Comparison of ENCODE assay signal across 8 cellular contexts in genomic region chr3:19947549-19948071, GRCh38. TPM values are rescaled to one million over a fixed set of nuclear protein-coding genes. Genes with fewer than 3 reads are reported as not detected.
A peak's percentile ranks its signal among the peaks of the same experiment; 100 is the strongest.
DNase-seq lines count a peak whose midpoint lies in the region; ATAC-seq and TF ChIP-seq lines count a peak whose summit lies in the region.

No MANE protein-coding gene starts in this region.

- H3K9me3 ChIP-seq in AG04450 (ENCODE audit: control insufficient read depth, insufficient read depth, low read length): peaks cover 3% of the 10 kb centered on the region; the same call in 1 of the 2 replicates
- H3K9me3 ChIP-seq in gastroesophageal sphincter: no peaks in the 10 kb centered on the region

- peak overlapping the region; percentile 100 for H3K4me3 Mint-ChIP-seq in activated naive CD4-positive, alpha-beta T cell treated with anti-CD3 and anti-CD28 coated beads for 36 hours
- H3K4me3 Mint-ChIP-seq in type B pancreatic cell: peak overlapping the region; percentile 99

- H3K4me1 ChIP-seq in gastroesophageal sphincter: peaks cover 6 to 49% (median 8%) of the 10 kb centered on the region in 3 donors

- peak overlapping the region; percentile 100 for H3K27ac Mint-ChIP-seq in activated naive CD4-positive, alpha-beta T cell treated with anti-CD3 and anti-CD28 coated beads for 36 hours
- peak overlapping the region; percentile 100 for H3K27ac Mint-ChIP-seq in type B pancreatic cell

- H3K4me3 ChIP-seq in AG04450 (ENCODE audit: low read depth, low read length) (peak overlapping the region; percentile 97), gastroesophageal sphincter (peak overlapping the region; percentile 82 to 89)

- WGBS in gastroesophageal sphincter (ENCODE audit: low coverage in 1 of 2), 2 donors: 0% methylated on average over 2 of the region's 27 CpGs; no CpG with 5 or more reads in 1 of the 2 donors

- H3K27me3 Mint-ChIP-seq in activated naive CD4-positive, alpha-beta T cell treated with anti-CD3 and anti-CD28 coated beads for 36 hours (ENCODE audit: low read depth): no peaks in the 10 kb centered on the region
- H3K27me3 Mint-ChIP-seq in type B pancreatic cell: no peaks in the 10 kb centered on the region

- H3K36me3 Mint-ChIP-seq in activated naive CD4-positive, alpha-beta T cell treated with anti-CD3 and anti-CD28 coated beads for 36 hours (ENCODE audit: low read depth): peaks cover 22% of the 10 kb centered on the region
- peaks cover 20% of the 10 kb centered on the region for H3K36me3 Mint-ChIP-seq in type B pancreatic cell

- H3K27me3 ChIP-seq in AG04450 (ENCODE audit: control insufficient read depth, insufficient read depth, low read length): no peaks in the 10 kb centered on the region
- no peaks in the 10 kb centered on the region for H3K27me3 ChIP-seq in gastroesophageal sphincter

- no peak for TF ChIP-seq POLR2A in gastroesophageal sphincter (IDR thresholded peaks at IDR 0.05)

- POLR2A ChIA-PET in AG04450 (lab: Yijun Ruan, JAX): interaction anchor here (1.0 to 1.7 kb wide), 3 partner anchors 9 to 59 kb away, joined by 3 to 6 read pairs (median 6); no protein-coding TSS in a partner anchor

- intact Hi-C loops in activated naive CD4-positive, alpha-beta T cell treated with anti-CD3 and anti-CD28 coated beads for 36 hours (cut with micrococcal nuclease): loop anchor here (1.0 to 10.0 kb wide), 11 partner anchors 16 to 1503 kb away; partner anchors contain the start of gene SGO1

- ATAC-seq in GM19328 (IDR thresholded peaks at IDR 0.05; ENCODE audit: unreplicated experiment) (peak; percentile 5), HG03460 (IDR thresholded peaks at IDR 0.05; ENCODE audit: unreplicated experiment) (peak; percentile 22), gastroesophageal sphincter (peak; percentile 17)

- TF ChIP-seq EP300 in gastroesophageal sphincter (IDR thresholded peaks at IDR 0.05): no peak

- DNase-seq in AG04450 (ENCODE audit: low read depth, low spot score) (no peak), RPMI7951 (ENCODE audit: low read depth) (peak; percentile 51), occipital lobe (lab: John Stamatoyannopoulos, UW) (peak; percentile 60), type B pancreatic cell (ENCODE audit: extremely low spot score, unreplicated experiment) (peak; percentile 69)
- peak; percentile 70 for DNase-seq in activated naive CD4-positive, alpha-beta T cell treated with anti-CD3 and anti-CD28 coated beads for 36 hours

- H3K4me1 Mint-ChIP-seq in activated naive CD4-positive, alpha-beta T cell treated with anti-CD3 and anti-CD28 coated beads for 36 hours (ENCODE audit: low read depth): peaks cover 46% of the 10 kb centered on the region
- H3K4me1 Mint-ChIP-seq in type B pancreatic cell (ENCODE audit: unreplicated experiment): peaks cover 20% of the 10 kb centered on the region

- H3K9me3 Mint-ChIP-seq in activated naive CD4-positive, alpha-beta T cell treated with anti-CD3 and anti-CD28 coated beads for 36 hours: no peaks in the 10 kb centered on the region
- H3K9me3 Mint-ChIP-seq in type B pancreatic cell: no peaks in the 10 kb centered on the region

- H3K27ac ChIP-seq in AG04450 (ENCODE audit: low read depth, low read length) (peak overlapping the region; percentile 99), gastroesophageal sphincter (peak overlapping the region; percentile 87 to 97 (median 96))

- TF ChIP-seq CTCF in AG04450 (IDR thresholded peaks at IDR 0.05; ENCODE audit: low read depth, low read length): no peak
- TF ChIP-seq CTCF in gastroesophageal sphincter (IDR thresholded peaks at IDR 0.05): no peak
- TF ChIP-seq CTCF in type B pancreatic cell (conservative IDR thresholded peaks at IDR 0.05): no peak

- CTCF ChIA-PET in AG04450 (lab: Charles Lee): interaction anchor here (1.0 kb wide), 1 partner anchor 62 kb away, joined by 3 read pairs; no protein-coding TSS in a partner anchor
- CTCF ChIA-PET in activated naive CD4-positive, alpha-beta T cell treated with anti-CD3 and anti-CD28 coated beads for 36 hours (lab: Charles Lee): interaction anchor here (0.5 to 1.3 kb wide), 3 partner anchors 19 to 76 kb away, joined by 3 read pairs; no protein-coding TSS in a partner anchor

- H3K36me3 ChIP-seq in gastroesophageal sphincter: peaks cover 0 to 9% of the 10 kb centered on the region in 2 donors

RNA-seq across cellular contexts. Expression of gene RAB5A, which starts 0.7 kb away (rescaled TPM):
- 44.5 and 58.7 TPM in 2 replicates for polyA plus RNA-seq in AG04450 (2011; rRNA removed)
- polyA minus RNA-seq in AG04450 (2011; rRNA and poly(A)+ RNA removed): 15.6 and 26.3 TPM in 2 replicates
- total RNA-seq in RPMI7951 (2014; rRNA removed; shearing (Covaris generic)): 85.1 and 111 TPM in 2 replicates
- total RNA-seq in activated naive CD4-positive, alpha-beta T cell treated with anti-CD3 and anti-CD28 coated beads for 36 hours: 10 to 100 TPM; 46.4 to 47.5 TPM
- 10 to 100 TPM; 59.2 to 88.3 (median 78.4) TPM for total RNA-seq in gastroesophageal sphincter
- total RNA-seq in occipital lobe: 62.9 TPM
- 55.0 and 70.5 TPM in 2 replicates for total RNA-seq in type B pancreatic cell (ENCODE audit: low replicate concordance)

RNA-seq across cellular contexts. Expression of gene EFHB, which starts 13.6 kb away (rescaled TPM):
- 0.24 and 0.33 TPM in 2 replicates for polyA plus RNA-seq in AG04450 (2011; rRNA removed)
- not detected in 2 replicates for polyA minus RNA-seq in AG04450 (2011; rRNA and poly(A)+ RNA removed)
- 1.1 and 1.6 TPM in 2 replicates for total RNA-seq in RPMI7951 (2014; rRNA removed; shearing (Covaris generic))
- 1 to 10 TPM in 1 of 2 experiments, under 1 TPM in 1; 0.55 to 1.2 TPM for total RNA-seq in activated naive CD4-positive, alpha-beta T cell treated with anti-CD3 and anti-CD28 coated beads for 36 hours
- 1 to 10 TPM in 1 of 4 donors, under 1 TPM in 1, not detected in 2; 0.27 to 2.4 TPM for total RNA-seq in gastroesophageal sphincter
- not detected for total RNA-seq in occipital lobe
- 0.71 and 1.8 TPM in 2 replicates for total RNA-seq in type B pancreatic cell (ENCODE audit: low replicate concordance)
